Comparison of ENCODE assay signal across 9 cellular contexts in the genomic region with DNA sequence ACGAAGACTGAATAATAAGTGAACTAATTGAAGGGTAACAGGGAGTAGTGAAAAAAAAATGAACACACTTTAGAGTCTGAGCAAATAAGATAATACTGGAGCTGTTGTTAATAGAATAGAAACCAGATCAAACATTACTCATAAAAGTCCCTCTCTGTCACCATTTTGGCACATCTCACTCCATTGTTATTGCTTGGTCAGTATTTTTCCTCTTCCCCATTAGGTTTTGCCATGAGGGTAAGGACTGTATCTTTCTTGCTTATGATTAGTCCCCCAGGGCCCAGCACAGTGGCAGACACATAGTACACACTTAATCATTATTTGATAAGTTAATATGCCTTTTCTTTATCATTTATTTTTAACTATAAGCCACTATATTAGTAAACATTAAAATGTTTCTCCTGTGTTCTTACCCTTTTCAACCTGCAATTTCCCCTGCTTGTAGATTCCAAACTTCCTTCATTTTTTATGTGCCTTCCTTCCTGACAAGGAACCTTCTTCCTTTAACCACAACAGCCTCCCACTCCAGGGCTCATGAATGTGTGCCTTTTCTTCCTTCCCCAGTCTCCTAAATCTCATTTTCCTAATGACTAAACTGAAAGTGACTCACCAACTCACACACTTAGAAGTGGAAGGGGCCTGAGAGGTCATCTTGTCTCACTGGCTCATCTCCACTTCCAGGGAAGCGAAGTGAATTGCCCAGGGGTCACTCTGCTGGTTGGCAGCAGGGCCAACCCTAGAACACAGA.
A peak's percentile ranks its signal among the peaks of the same experiment; 100 is the strongest.
DNase-seq lines count a peak whose midpoint lies in the region; ATAC-seq, FAIRE-seq and TF ChIP-seq lines count a peak whose summit lies in the region.
"Had no signal": no experiment of that assay in that cellular context is flagged by ENCODE, and none has a peak within 500 bp of the region (broad histone marks: within the 10 kb centered on the region; RNA-seq: fewer than 3 reads in every experiment).

No MANE protein-coding gene starts in this region.

- FAIRE-seq in bronchial epithelial cell (lab: Jason Lieb, UNC) = no peak

- peak; percentile 93 for ATAC-seq in IMR-90 (ENCODE audit: low read depth)

- no peak overlapping the region for H4K91ac ChIP-seq in IMR-90 (ENCODE audit: insufficient read depth, low read depth, low read length)

- H4K5ac ChIP-seq in IMR-90 (ENCODE audit: low read depth, low read length) = no peak overlapping the region

- no peak overlapping the region for H3K23ac ChIP-seq in IMR-90 (ENCODE audit: low read depth, low read length)

- CTCF ChIA-PET in IMR-90 (lab: Yijun Ruan, JAX) = no interaction called here

- H4K20me1 ChIP-seq in IMR-90 (ENCODE audit: insufficient read depth, low read length) = no peaks in the 10 kb centered on the region

- dilution Hi-C loops in IMR-90 (cut with HindIII; ENCODE audit: low sequenced_read_pairs, unreplicated experiment) = no loop called here

- no peak overlapping the region for H3K18ac ChIP-seq in IMR-90 (ENCODE audit: low read depth, low read length)

- peaks cover 6% of the 10 kb centered on the region for H3K4me1 ChIP-seq in IMR-90 (ENCODE audit: control insufficient read depth, insufficient read depth, low read length)
- H3K4me1 ChIP-seq in mesodermal cell (ENCODE audit: control insufficient read depth, insufficient read depth, low read length, poor library complexity, severe bottlenecking) = peaks cover 7% of the 10 kb centered on the region
- no peaks in the 10 kb centered on the region for H3K4me1 ChIP-seq in endodermal cell (ENCODE audit: control insufficient read depth, insufficient read depth, low read length)

- WGBS in IMR-90 (ENCODE audit: extremely low coverage in 2 of 2, insufficient read length in 1 of 2), 2 experiments = no CpG with 5 or more reads among the region's 2 CpGs
- WGBS in mesodermal cell (ENCODE audit: insufficient coverage in 2 of 2), 2 experiments = 60 to 67% methylated on average over 1 of the region's 2 CpGs
- 91% methylated on average over 2 of the region's 2 CpGs; no CpG with 5 or more reads in 1 of the 2 experiments for WGBS in endodermal cell (ENCODE audit: insufficient coverage in 1 of 2, insufficient read length in 1 of 2), 2 experiments

- H3K36me3 Mint-ChIP-seq in endodermal cell (ENCODE audit: low read depth) = peaks cover 3% of the 10 kb centered on the region

- no peak overlapping the region for H2AK5ac ChIP-seq in IMR-90 (ENCODE audit: low read depth, low read length)

- no peak for TF ChIP-seq POLR2A in IMR-90 (IDR thresholded peaks at IDR 0.05; ENCODE audit: low read depth, low read length)

- no peaks in the 10 kb centered on the region for H3K36me3 ChIP-seq in IMR-90 (ENCODE audit: control insufficient read depth, insufficient read depth, low read length)
- H3K36me3 ChIP-seq in bronchial epithelial cell (ENCODE audit: control insufficient read depth, insufficient read depth, low read length) = no peaks in the 10 kb centered on the region
- H3K36me3 ChIP-seq in mesodermal cell (ENCODE audit: control insufficient read depth, insufficient read depth, low read length) = no peaks in the 10 kb centered on the region
- no peaks in the 10 kb centered on the region for H3K36me3 ChIP-seq in endodermal cell (ENCODE audit: control insufficient read depth, insufficient read depth, low read length)

- no peaks in the 10 kb centered on the region for H3K9me3 Mint-ChIP-seq in endodermal cell

- H3K14ac ChIP-seq in IMR-90 (replicated peaks; ENCODE audit: low read depth, low read length) = 0 out of 2 replicates have a peak overlapping the region, but pooled peaks have one; percentile 1

- H2BK15ac ChIP-seq in IMR-90 (ENCODE audit: low read depth, low read length) = no peak overlapping the region

- DNase-seq in CD1c-positive myeloid dendritic cell (ENCODE audit: extremely low spot score) (peak; percentile 66), IMR-90 (peak; percentile 85), bronchial epithelial cell (ENCODE audit: low read depth) (peak; percentile 82), coronary artery (ENCODE audit: low spot score) (no peak), NCI-H82 treated with DMSO at 0.1 percent for 48 hours (lab: John Stamatoyannopoulos, UW; ENCODE audit: unreplicated experiment) (no peak), endodermal cell (no peak)
- no peak for DNase-seq in activated CD4-positive, CD25-positive, alpha-beta regulatory T cell (lab: John Stamatoyannopoulos, UW)

- H3K27ac ChIP-seq in IMR-90 (ENCODE audit: insufficient read depth, low read length) (no peak overlapping the region), mesodermal cell (ENCODE audit: low read depth, low read length, severe bottlenecking) (peak overlapping the region; percentile 16), coronary artery (no peak overlapping the region), endodermal cell (ENCODE audit: low read depth, low read length) (no peak overlapping the region)

- no TSS peak for BruUV-seq in IMR-90 (replicated peaks; lab: Mats Ljungman, UMichigan)

- no peak overlapping the region; a peak in 1 of 4 replicates for H4K8ac ChIP-seq in IMR-90 (ENCODE audit: low read depth in 2 of 2, low read length in 2 of 2)

- H3K27me3 Mint-ChIP-seq in endodermal cell (ENCODE audit: insufficient read depth) = no peaks in the 10 kb centered on the region

- H3K27me3 ChIP-seq in IMR-90 (ENCODE audit: control insufficient read depth, insufficient read depth, low read length) (no peaks in the 10 kb centered on the region), bronchial epithelial cell (ENCODE audit: control insufficient read depth, insufficient read depth, low read length) (no peaks in the 10 kb centered on the region), endodermal cell (ENCODE audit: control insufficient read depth, insufficient read depth, low read length, poor library complexity, severe bottlenecking) (no peaks in the 10 kb centered on the region)

- no peak overlapping the region for H2AK9ac ChIP-seq in IMR-90 (replicated peaks; ENCODE audit: low read depth, low read length, poor library complexity)

- no peak overlapping the region for H3K4me3 Mint-ChIP-seq in endodermal cell
- H3K4me3 Mint-ChIP-seq: neural crest cell had no signal

- H3K9ac ChIP-seq in IMR-90 (ENCODE audit: low read depth, low read length) (no peak overlapping the region), endodermal cell (ENCODE audit: extremely low read depth, low read length, poor library complexity, severe bottlenecking) (no peak overlapping the region)

- peak overlapping the region; percentile 4 for H2BK5ac ChIP-seq in IMR-90 (ENCODE audit: low read depth, low read length, poor library complexity, severe bottlenecking)

- no peak overlapping the region for H3K56ac ChIP-seq in IMR-90 (ENCODE audit: extremely low read depth, insufficient read depth, low read length)

- in situ Hi-C loops in IMR-90 (cut with MboI; ENCODE audit: low sequenced_read_pairs) = no loop called here

- POLR2A ChIA-PET in IMR-90 (lab: Charles Lee; ENCODE audit: unreplicated experiment) = no interaction called here

- no peak for TF ChIP-seq CTCF in IMR-90 (conservative IDR thresholded peaks at IDR 0.05; ENCODE audit: low read depth, low read length)
- TF ChIP-seq CTCF in bronchial epithelial cell (IDR thresholded peaks at IDR 0.05; ENCODE audit: insufficient read depth, low read length, severe bottlenecking) = no peak
- no peak for TF ChIP-seq CTCF in coronary artery (IDR thresholded peaks at IDR 0.05)
- TF ChIP-seq CTCF in endodermal cell (conservative IDR thresholded peaks at IDR 0.05) = no peak

- H3K4me3 ChIP-seq in IMR-90 (ENCODE audit: insufficient read depth, low read depth, low read length) (no peak overlapping the region), bronchial epithelial cell (ENCODE audit: low read depth, low read length) (no peak overlapping the region), mesodermal cell (ENCODE audit: extremely low read depth, insufficient read depth, low read length, poor library complexity, severe bottlenecking) (no peak overlapping the region), coronary artery (no peak overlapping the region), endodermal cell (ENCODE audit: low read length) (no peak overlapping the region)

- H3K9me1 ChIP-seq in IMR-90 (ENCODE audit: insufficient read depth, low read length) = peaks cover 8% of the 10 kb centered on the region; the same call in 1 of the 2 replicates

- no peak overlapping the region for H3K27ac Mint-ChIP-seq in endodermal cell

- H3K4ac ChIP-seq in IMR-90 (ENCODE audit: low read depth, low read length) = no peak overlapping the region; the same call in 1 of the 2 replicates

- peaks cover 2% of the 10 kb centered on the region for H3K4me1 Mint-ChIP-seq in endodermal cell

- H2AFZ ChIP-seq in IMR-90 (replicated peaks; ENCODE audit: low read length, poor library complexity) = no peak overlapping the region

- no peak overlapping the region for H3K4me2 ChIP-seq in IMR-90 (ENCODE audit: low read depth, low read length)

- H3K79me1 ChIP-seq in IMR-90 (ENCODE audit: low read depth in 1 of 2, low read length in 2 of 2) = no peaks in the 10 kb centered on the region

- H2BK120ac ChIP-seq in IMR-90 (ENCODE audit: low read depth, low read length) = no peak overlapping the region

- H3K9me3 ChIP-seq in IMR-90 (ENCODE audit: control insufficient read depth, insufficient read depth, low read length) (no peaks in the 10 kb centered on the region), mesodermal cell (ENCODE audit: control insufficient read depth, low read length) (no peaks in the 10 kb centered on the region), endodermal cell (ENCODE audit: control insufficient read depth, low read length) (peaks cover 5% of the 10 kb centered on the region)

- 0 out of 2 replicates have a peak, but pooled peaks have one; percentile 15 for TF ChIP-seq RAD21 in IMR-90 (IDR thresholded peaks at IDR 0.05; ENCODE audit: low read length)

- no peak overlapping the region for H2BK20ac ChIP-seq in IMR-90 (ENCODE audit: low read depth, low read length)

- intact Hi-C loops in IMR-90 (cut with micrococcal nuclease) = no loop called here

TF ChIP-seq in IMR-90, 13 proteins besides CTCF, POLR2A, EP300 and RAD21:
- TF ChIP-seq SMC3 (IDR thresholded peaks at IDR 0.05; ENCODE audit: low read depth, low read length) (0 out of 2 replicates have a peak, but pooled peaks have one; percentile 7), CEBPB (IDR thresholded peaks at IDR 0.05; ENCODE audit: low read depth, low read length) (no peak), MXI1 (IDR thresholded peaks at IDR 0.05; ENCODE audit: borderline replicate concordance, low read depth, low read length) (no peak), FOS (IDR thresholded peaks at IDR 0.05; ENCODE audit: low read depth, low read length) (peak; percentile 75), MAFK (IDR thresholded peaks at IDR 0.05; ENCODE audit: low read depth, low read length) (no peak), RCOR1 (IDR thresholded peaks at IDR 0.05; ENCODE audit: insufficient replicate concordance, low read length) (no peak)
- TF ChIP-seq, protein P1, sequence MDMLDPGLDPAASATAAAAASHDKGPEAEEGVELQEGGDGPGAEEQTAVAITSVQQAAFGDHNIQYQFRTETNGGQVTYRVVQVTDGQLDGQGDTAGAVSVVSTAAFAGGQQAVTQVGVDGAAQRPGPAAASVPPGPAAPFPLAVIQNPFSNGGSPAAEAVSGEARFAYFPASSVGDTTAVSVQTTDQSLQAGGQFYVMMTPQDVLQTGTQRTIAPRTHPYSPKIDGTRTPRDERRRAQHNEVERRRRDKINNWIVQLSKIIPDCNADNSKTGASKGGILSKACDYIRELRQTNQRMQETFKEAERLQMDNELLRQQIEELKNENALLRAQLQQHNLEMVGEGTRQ (IDR thresholded peaks at IDR 0.05; ENCODE audit: low read depth, low read length) = no peak

Comparison
In these comparisons a context has a peak if more than half of its experiments do, and no peak if none do; other contexts are left out.
1. DNase-seq: peak in CD1c-positive myeloid dendritic cell (single experiment), IMR-90 (single experiment) and bronchial epithelial cell (single experiment); none in coronary artery (single experiment), NCI-H82 treated with DMSO at 0.1 percent for 48 hours (single experiment), endodermal cell (single experiment) and activated CD4-positive, CD25-positive, alpha-beta regulatory T cell (0 of 4).